Comparison of ENCODE assay signal across 35 cellular contexts in genomic region chr6:70336976-70337375, GRCh38. TPM values are rescaled to one million over a fixed set of nuclear protein-coding genes. Genes with fewer than 3 reads are reported as not detected.
"Had no signal": no experiment of that assay in that cellular context is flagged by ENCODE, and none has a peak within 500 bp of the region (broad histone marks: within the 10 kb centered on the region; RNA-seq: fewer than 3 reads in every experiment).

No MANE protein-coding gene starts in this region.

- DNase-seq: activated CD4-positive, alpha-beta memory T cell treated with anti-CD3 and anti-CD28 coated beads, Interleukin-2, amount 10 ng/mL, durations not matched to agents 7 days and 5 days; activated CD4-positive, alpha-beta T cell treated with anti-CD3 and anti-CD28 coated beads for 1 hour; activated CD4-positive, alpha-beta T cell treated with anti-CD3 and anti-CD28 coated beads for 48 hours; activated CD4-positive, CD25-positive, alpha-beta regulatory T cell; activated gamma-delta T cell; activated naive CD4-positive, alpha-beta T cell treated with Interleukin-2 at 50 U/mL for 16 hours; activated naive CD8-positive, alpha-beta T cell treated with anti-CD3 and anti-CD28 coated beads, Interleukin-2, amount 10 ng/mL, durations not matched to agents 7 days and 5 days; activated T-cell treated with anti-CD3 and anti-CD28 coated beads, Interleukin-2, amount 50 U/mL, for 24 hours; Kasumi-1; KG1; MG63; NCI-H1092; NCI-H146; NCI-H187; NCI-H2029 treated with DMSO at 0.1 percent for 48 hours; NCI-H2107; NCI-H2171; NCI-H510A; NCI-H526; NCI-H748 treated with DMSO at 0.1 percent for 48 hours; NK-92 treated with Interleukin-12 subunit alpha and Interleukin-12 subunit beta, amount 100 ng/mL, for 24 hours; PC-9; SW 1271; T1000; WERI-Rb-1 had no signal

- H3K4me1 Mint-ChIP-seq: activated CD4-positive, alpha-beta memory T cell treated with anti-CD3 and anti-CD28 coated beads, Interleukin-2, amount 10 ng/mL, durations not matched to agents 7 days and 5 days; activated naive CD4-positive, alpha-beta T cell treated with anti-CD3 and anti-CD28 coated beads, Interleukin-2, amount 50 U/mL, for 24 hours; activated naive CD8-positive, alpha-beta T cell treated with anti-CD3 and anti-CD28 coated beads, Interleukin-2, amount 10 ng/mL, durations not matched to agents 7 days and 5 days; central memory CD8-positive, alpha-beta T cell had no signal

- H3K4me3 Mint-ChIP-seq: activated CD4-positive, alpha-beta memory T cell treated with anti-CD3 and anti-CD28 coated beads, Interleukin-2, amount 10 ng/mL, durations not matched to agents 7 days and 5 days; activated naive CD4-positive, alpha-beta T cell treated with anti-CD3 and anti-CD28 coated beads, Interleukin-2, amount 50 U/mL, for 24 hours; activated naive CD8-positive, alpha-beta T cell treated with anti-CD3 and anti-CD28 coated beads, Interleukin-2, amount 10 ng/mL, durations not matched to agents 7 days and 5 days; activated T-cell treated with anti-CD3 and anti-CD28 coated beads, Interleukin-2, amount 50 U/mL, for 24 hours; central memory CD8-positive, alpha-beta T cell had no signal

- H2AFZ ChIP-seq: PC-9 had no signal

- H3K4me1 ChIP-seq: ascending aorta had no signal

- H3K9me3 ChIP-seq: MG63 had no signal

- H3K27me3 ChIP-seq: ascending aorta, cardiac muscle cell, MG63 had no signal

- ATAC-seq: Right ventricle myocardium inferior had no signal

- H3K27ac Mint-ChIP-seq: activated CD4-positive, alpha-beta memory T cell treated with anti-CD3 and anti-CD28 coated beads, Interleukin-2, amount 10 ng/mL, durations not matched to agents 7 days and 5 days; activated naive CD4-positive, alpha-beta T cell treated with anti-CD3 and anti-CD28 coated beads, Interleukin-2, amount 50 U/mL, for 24 hours; activated naive CD8-positive, alpha-beta T cell treated with anti-CD3 and anti-CD28 coated beads, Interleukin-2, amount 10 ng/mL, durations not matched to agents 7 days and 5 days; activated T-cell treated with anti-CD3 and anti-CD28 coated beads, Interleukin-2, amount 50 U/mL, for 24 hours; activated T-helper 2 cell treated with anti-CD3 and anti-CD28 coated beads, Interferon-gamma antibody, Interleukin-2, Interleukin-4, amounts not matched to agents 10 μg/mL and 5 μg/mL and 100 μg/mL, durations not matched to agents 14 hours and 24 hours and 36 hours had no signal

- H3K9me3 Mint-ChIP-seq: activated T-helper 2 cell treated with anti-CD3 and anti-CD28 coated beads, Interferon-gamma antibody, Interleukin-2, Interleukin-4, amounts not matched to agents 10 μg/mL and 5 μg/mL and 100 μg/mL, durations not matched to agents 14 hours and 24 hours and 36 hours had no signal

- H3K36me3 ChIP-seq: ascending aorta, cardiac muscle cell, MG63, WERI-Rb-1 had no signal

- H3K4me3 ChIP-seq: ascending aorta, cardiac muscle cell, MG63, PC-9 had no signal

- H3K36me3 Mint-ChIP-seq: activated naive CD4-positive, alpha-beta T cell treated with anti-CD3 and anti-CD28 coated beads, Interleukin-2, amount 50 U/mL, for 24 hours; activated naive CD8-positive, alpha-beta T cell treated with anti-CD3 and anti-CD28 coated beads, Interleukin-2, amount 10 ng/mL, durations not matched to agents 7 days and 5 days had no signal

- H3K4me2 ChIP-seq: PC-9 had no signal

- H3K27ac ChIP-seq: ascending aorta, cardiac muscle cell, PC-9, RWPE1, WERI-Rb-1 had no signal

RNA-seq across cellular contexts. Expression of gene COL9A1, which starts 34.1 kb away (rescaled TPM):
- total RNA-seq: activated CD4-positive, alpha-beta memory T cell treated with anti-CD3 and anti-CD28 coated beads, Interleukin-2, amount 10 ng/mL, durations not matched to agents 7 days and 5 days; activated CD8-positive, alpha-beta memory T cell treated with anti-CD3 and anti-CD28 coated beads for 36 hours; activated naive CD8-positive, alpha-beta T cell treated with anti-CD3 and anti-CD28 coated beads, Interleukin-2, amount 10 ng/mL, durations not matched to agents 7 days and 5 days; activated T-helper 2 cell treated with anti-CD3 and anti-CD28 coated beads, Interferon-gamma antibody, Interleukin-2, Interleukin-4, amounts not matched to agents 10 μg/mL and 5 μg/mL and 100 μg/mL, durations not matched to agents 14 hours and 24 hours and 36 hours; PC-9; T-helper 1 cell treated with Interleukin-12 subunit alpha and Interleukin-12 subunit beta and Interleukin-4 antibody, amounts not matched to agents 30 ng/mL and 1 ng/mL, for 36 hours; T-helper 2 cell treated with Interferon-gamma antibody and Interleukin-4, amounts not matched to agents 100 ng/mL and 5 ng/mL, for 36 hours had no signal
